ENCODE assay signal across 11 cellular contexts in the genomic region with DNA sequence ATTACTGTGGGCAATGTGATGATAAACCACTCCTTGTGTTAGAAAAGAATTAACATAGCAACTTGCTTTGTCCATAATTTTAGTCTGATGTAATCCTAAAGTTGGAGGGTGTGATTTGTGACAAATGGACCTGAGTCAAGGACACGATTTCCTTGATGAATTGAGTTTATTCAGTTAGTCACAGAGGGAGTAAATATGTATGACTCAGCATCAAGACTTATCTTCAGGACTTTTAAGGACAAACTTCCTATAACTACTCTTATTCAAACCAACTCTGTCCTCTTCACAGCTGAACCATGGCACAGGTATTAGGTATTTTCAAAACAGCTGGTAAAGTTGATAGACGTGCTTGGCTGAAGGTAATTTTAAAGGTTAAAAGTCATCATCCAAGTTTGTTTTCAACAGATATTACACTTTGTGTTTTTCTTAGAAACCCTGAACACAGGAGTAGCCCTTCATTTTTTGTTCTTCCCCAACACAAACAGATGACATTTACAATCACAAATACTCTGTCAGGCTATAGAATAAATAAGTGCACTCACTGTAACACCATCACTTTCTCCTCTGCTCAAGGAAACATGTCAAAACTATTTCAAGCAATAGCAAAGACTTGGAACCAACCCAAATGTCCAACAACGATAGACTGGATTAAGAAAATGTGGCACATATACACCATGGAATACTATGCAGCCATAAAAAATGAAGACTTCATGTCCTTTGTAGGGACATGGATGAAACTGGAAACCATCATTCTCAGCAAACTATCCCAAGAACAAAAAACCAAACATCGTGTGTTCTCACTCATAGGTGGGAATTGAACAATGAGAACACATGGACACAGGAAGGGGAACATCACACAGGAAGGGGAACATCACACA. TPM values are rescaled to one million over a fixed set of nuclear protein-coding genes. Genes with fewer than 3 reads are reported as not detected.
DNase-seq lines count a peak whose midpoint lies in the region; ATAC-seq, FAIRE-seq and TF ChIP-seq lines count a peak whose summit lies in the region.
"Had no signal": no experiment of that assay in that cellular context is flagged by ENCODE, and none has a peak within 500 bp of the region (broad histone marks: within the 10 kb centered on the region; RNA-seq: fewer than 3 reads in every experiment).

No MANE protein-coding gene starts in this region.

- peaks cover 0 to 8% (median 1%) of the 10 kb centered on the region in 6 donors for H3K9me3 Mint-ChIP-seq in immature natural killer cell

- peak; percentile 51 for ATAC-seq in Right ventricle myocardium superior (ENCODE audit: poor library complexity)
- no peak for ATAC-seq in GM21447 (IDR thresholded peaks at IDR 0.05; ENCODE audit: unreplicated experiment)
- no peak for ATAC-seq in HG03439 (IDR thresholded peaks at IDR 0.05; ENCODE audit: unreplicated experiment)

- WGBS in adrenal gland, 4 donors = 43 to 49% (median 47%) methylated on average over 4 of the region's 4 CpGs

- H3K27me3 ChIP-seq in left ventricle myocardium inferior (ENCODE audit: low read depth) (no peaks in the 10 kb centered on the region), adrenal gland (no peaks in the 10 kb centered on the region)

- FAIRE-seq in urothelium cell line (lab: Jason Lieb, UNC) = peak; percentile 55

- no peaks in the 10 kb centered on the region for H3K36me3 ChIP-seq in left ventricle myocardium inferior
- no peaks in the 10 kb centered on the region for H3K36me3 ChIP-seq in adrenal gland (replicated peaks in 1 of 2)

- H3K4me1 Mint-ChIP-seq in immature natural killer cell = peaks cover 77 to 89% of the 10 kb centered on the region in 2 donors

- peak overlapping the region in 4 of 6 donors; percentile 22 to 82 (median 54) for H3K27ac Mint-ChIP-seq in immature natural killer cell

- DNase-seq in Right ventricle myocardium superior (no peak), left ventricle myocardium inferior (no peak), adrenal gland (peak in 3 of 7 donors; percentile 37 to 57 (median 39)), immature natural killer cell (no peak), urothelium cell line (ENCODE audit: low spot score) (peak; percentile 59), GM19240 (ENCODE audit: insufficient read length, low spot score) (no peak)
- DNase-seq: activated effector memory CD4-positive, alpha-beta T cell treated with anti-CD3 and anti-CD28 coated beads, Interleukin-2, amount 50 U/mL, for 16 hours; islet precursor cell; stimulated activated CD4-positive, alpha-beta T cell treated with anti-CD3 and anti-CD28 coated beads, Interleukin-2, amount 100 ng/mL, for 48 hours had no signal

- H3K4me3 Mint-ChIP-seq in immature natural killer cell = peak overlapping the region in 1 of 5 donors; percentile 10

- peak in 1 of 2 donors; percentile 6 for TF ChIP-seq POLR2A in adrenal gland (IDR thresholded peaks at IDR 0.05)

- H3K27ac ChIP-seq in left ventricle myocardium inferior (replicated peaks) = no peak overlapping the region
- peak overlapping the region in 3 of 5 donors; percentile 19 to 40 (median 35) for H3K27ac ChIP-seq in adrenal gland

- TF ChIP-seq CTCF in left ventricle myocardium inferior (IDR thresholded peaks at IDR 0.05; ENCODE audit: borderline replicate concordance) (no peak), adrenal gland (IDR thresholded peaks at IDR 0.05) (no peak)

- H3K4me1 ChIP-seq in left ventricle myocardium inferior (peaks cover 38% of the 10 kb centered on the region), adrenal gland (replicated peaks in 1 of 2) (peaks cover 6 to 34% of the 10 kb centered on the region in 2 donors)

- H3K9me3 ChIP-seq in left ventricle myocardium inferior (replicated peaks) (peaks cover 11% of the 10 kb centered on the region), adrenal gland (replicated peaks in 1 of 3) (no peaks in the 10 kb centered on the region)

- H3K27me3 Mint-ChIP-seq in immature natural killer cell (ENCODE audit: low read depth in 3 of 3) = peaks cover 0 to 1% (median 0%) of the 10 kb centered on the region in 3 donors

- intact Hi-C loops in Right ventricle myocardium superior (cut with DNase I) = no loop called here
- intact Hi-C loops in left ventricle myocardium inferior (cut with micrococcal nuclease) = no loop called here
- intact Hi-C loops in adrenal gland (cut with DNase I) = no loop called here

- peaks cover 2 to 12% (median 7%) of the 10 kb centered on the region in 3 donors for H3K36me3 Mint-ChIP-seq in immature natural killer cell

- H3K4me3 ChIP-seq in left ventricle myocardium inferior (no peak overlapping the region), adrenal gland (no peak overlapping the region)

RNA-seq across cellular contexts. Expression of a gene that starts 54.5 kb away (rescaled TPM):
- total RNA-seq in Right ventricle myocardium superior (66.4 TPM), left ventricle myocardium inferior (76.5 TPM), adrenal gland (10 to 100 TPM; 19.0 to 53.5 (median 40.2) TPM)
- polyA plus RNA-seq in adrenal gland (10 to 100 TPM; 24.2 to 52.2 (median 31.1) TPM), immature natural killer cell (10 to 100 TPM; 48.2 to 99.7 (median 77.1) TPM)
